In genomic region chr10:130369645-130370381, GRCh38 we compare ENCODE assay signal across 22 cellular contexts.
"Had no signal": no experiment of that assay in that cellular context is flagged by ENCODE, and none has a peak within 500 bp of the region (broad histone marks: within the 10 kb centered on the region; RNA-seq: fewer than 3 reads in every experiment).

No MANE protein-coding gene starts in this region.

- H3K27me3 Mint-ChIP-seq: stimulated activated memory B cell treated with anti-CD40 and anti-IgM and Interleukin-4, amounts not matched to agents 10 μg/mL and 1 μg/mL and 100 μg/mL, for 72 hours had no signal

- H3K4me1 ChIP-seq: left lung, neural progenitor cell, psoas muscle, testis, tibial artery, upper lobe of left lung, vagina had no signal

- H3K27ac Mint-ChIP-seq: naive thymus-derived CD4-positive, alpha-beta T cell; nephron; neural progenitor cell; stimulated activated memory B cell treated with anti-CD40 and anti-IgM and Interleukin-4, amounts not matched to agents 10 μg/mL and 1 μg/mL and 100 μg/mL, for 72 hours had no signal

- DNase-seq: cortex of kidney; effector CD4-positive, alpha-beta T cell; left lung; mesenchymal stem cell; midbrain; naive thymus-derived CD4-positive, alpha-beta T cell; occipital lobe; ovary; psoas muscle; right cardiac atrium; spleen; stimulated activated CD4-positive, alpha-beta T cell treated with anti-CD3 and anti-CD28 coated beads, Interleukin-4, amount 100 ng/mL, for 4 hours; stimulated activated naive CD8-positive, alpha-beta T cell treated with anti-CD3 and anti-CD28 coated beads, Interleukin-15, Interleukin-2, amounts not matched to agents 100 U/mL and 50 U/mL, for 24 hours; substantia nigra; testis; tibial artery had no signal

- H3K4me3 ChIP-seq: left lung, neural progenitor cell, ovary, psoas muscle, skin epidermis, spleen, testis, tibial artery, upper lobe of left lung, vagina had no signal

- H3K27me3 ChIP-seq: neural progenitor cell, ovary, spleen, testis, tibial artery, upper lobe of left lung, vagina had no signal

- H3K9ac ChIP-seq: neural progenitor cell had no signal

- H3K4me2 ChIP-seq: neural progenitor cell had no signal

- H3K36me3 Mint-ChIP-seq: naive thymus-derived CD4-positive, alpha-beta T cell; neural progenitor cell; stimulated activated memory B cell treated with anti-CD40 and anti-IgM and Interleukin-4, amounts not matched to agents 10 μg/mL and 1 μg/mL and 100 μg/mL, for 72 hours had no signal

- H3K9me3 Mint-ChIP-seq: neural progenitor cell had no signal

- H3K9me3 ChIP-seq: left lung, ovary, psoas muscle, testis, tibial artery, upper lobe of left lung, vagina had no signal

- H3K27ac ChIP-seq: left lung, neural progenitor cell, ovary, psoas muscle, skin epidermis, spleen, testis, tibial artery, upper lobe of left lung, vagina had no signal

- H3K4me3 Mint-ChIP-seq: naive thymus-derived CD4-positive, alpha-beta T cell; nephron; neural progenitor cell; stimulated activated memory B cell treated with anti-CD40 and anti-IgM and Interleukin-4, amounts not matched to agents 10 μg/mL and 1 μg/mL and 100 μg/mL, for 72 hours had no signal

- H2AFZ ChIP-seq: neural progenitor cell had no signal

- ATAC-seq: left lung; naive thymus-derived CD4-positive, alpha-beta T cell; psoas muscle; right cardiac atrium; stimulated activated memory B cell treated with anti-CD40 and anti-IgM and Interleukin-4, amounts not matched to agents 10 μg/mL and 1 μg/mL and 100 μg/mL, for 72 hours; stimulated activated naive CD8-positive, alpha-beta T cell treated with anti-CD3 and anti-CD28 coated beads, Interleukin-15, Interleukin-2, amounts not matched to agents 100 U/mL and 50 U/mL, for 24 hours had no signal

- H3K36me3 ChIP-seq: left lung, neural progenitor cell, ovary, spleen, tibial artery, upper lobe of left lung, vagina had no signal

- H3K4me1 Mint-ChIP-seq: naive thymus-derived CD4-positive, alpha-beta T cell; nephron; stimulated activated memory B cell treated with anti-CD40 and anti-IgM and Interleukin-4, amounts not matched to agents 10 μg/mL and 1 μg/mL and 100 μg/mL, for 72 hours had no signal
